Comparison of ENCODE assay signal across 20 cellular contexts in the genomic region with DNA sequence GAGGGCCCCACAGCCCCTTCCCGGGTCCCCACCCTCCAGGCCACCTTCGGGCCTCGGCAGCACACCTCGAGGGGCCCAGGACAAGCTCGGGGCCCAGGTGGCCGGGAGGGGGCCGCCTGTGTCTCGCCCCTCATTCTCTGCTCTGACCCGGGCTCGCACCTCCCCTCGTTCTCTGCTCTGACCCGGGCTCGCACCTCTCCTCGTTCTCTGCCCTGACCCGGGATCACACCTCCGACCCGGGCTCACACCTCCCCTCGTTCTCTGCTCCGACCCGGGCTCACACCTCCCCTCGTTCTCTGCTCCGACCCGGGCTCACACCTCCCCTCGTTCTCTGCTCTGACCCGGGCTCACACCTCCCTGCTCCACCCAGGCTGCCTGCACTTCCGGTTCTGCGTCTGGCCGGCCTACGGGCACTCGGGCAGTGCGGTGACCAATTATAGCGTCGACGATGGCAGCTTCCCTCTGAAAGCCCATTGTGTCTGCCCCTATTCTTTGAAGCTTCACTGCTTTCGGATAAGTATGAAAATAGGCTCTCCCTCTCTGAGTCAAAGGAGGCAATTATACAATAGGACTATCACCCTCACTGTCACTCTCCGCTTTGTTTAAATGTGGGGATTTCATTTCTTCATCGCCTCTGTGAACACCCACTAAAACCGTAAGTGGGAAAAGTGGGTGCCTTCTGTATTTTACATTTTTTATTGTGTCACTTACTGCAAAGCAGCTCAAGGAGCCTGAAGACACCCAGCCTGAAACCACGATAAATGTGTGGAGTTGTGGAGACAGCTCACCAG.
A peak's percentile ranks its signal among the peaks of the same experiment; 100 is the strongest.
DNase-seq lines count a peak whose midpoint lies in the region; ATAC-seq and TF ChIP-seq lines count a peak whose summit lies in the region.
"Had no signal": no experiment of that assay in that cellular context is flagged by ENCODE, and none has a peak within 500 bp of the region (broad histone marks: within the 10 kb centered on the region; RNA-seq: fewer than 3 reads in every experiment).

No MANE protein-coding gene starts in this region.

- peaks cover 24% of the 10 kb centered on the region for H3K27me3 Mint-ChIP-seq in T-helper 17 cell

- no peak overlapping the region for H3K9ac ChIP-seq in iPS-18a (ENCODE audit: low read length)

- WGBS in psoas muscle, 3 donors: 70 to 75% (median 72%) methylated on average over 36 to 39 of the region's 39 CpGs
- 81% methylated on average over 29 to 36 of the region's 39 CpGs for WGBS in esophagus squamous epithelium, 2 donors

- DNase-seq in Right ventricle myocardium inferior (ENCODE audit: missing footprints): peak; percentile 52
- DNase-seq in right atrium auricular region (ENCODE audit: low spot score): no peak
- no peak for DNase-seq in T-helper 17 cell
- peak; percentile 3 to 23 for DNase-seq in psoas muscle
- no peak for DNase-seq in esophagus squamous epithelium (lab: John Stamatoyannopoulos, UW)
- DNase-seq in globus pallidus (ENCODE audit: low spot score): no peak
- DNase-seq: 8988T; C1 segment of cervical spinal cord; CD8-positive, alpha-beta T cell; HFFc6; Kasumi-1; NCI-H1417 treated with DMSO at 0.1 percent for 48 hours; NCI-H187; NCI-H2107; NCI-H524; NCI-H82 had no signal

- peak overlapping the region; percentile 32 for H3K27ac Mint-ChIP-seq in T-helper 17 cell
- H3K27ac Mint-ChIP-seq: CD8-positive, alpha-beta T cell; HFFc6 had no signal

- H3K36me3 Mint-ChIP-seq in T-helper 17 cell (ENCODE audit: low read depth): no peaks in the 10 kb centered on the region
- H3K36me3 Mint-ChIP-seq: CD8-positive, alpha-beta T cell had no signal

- H3K4me1 Mint-ChIP-seq in T-helper 17 cell: no peaks in the 10 kb centered on the region

- TF ChIP-seq CTCF in right atrium auricular region (IDR thresholded peaks at IDR 0.05) (no peak), psoas muscle (IDR thresholded peaks at IDR 0.05) (no peak), esophagus squamous epithelium (IDR thresholded peaks at IDR 0.05) (no peak)

- TF ChIP-seq POLR2A in esophagus squamous epithelium (IDR thresholded peaks at IDR 0.05): no peak

- intact Hi-C loops in Right ventricle myocardium inferior (cut with DNase I) (no loop called here), psoas muscle (cut with DNase I) (no loop called here), esophagus squamous epithelium (cut with DNase I) (no loop called here)

- H3K4me3 ChIP-seq in right atrium auricular region: no peak overlapping the region
- peak overlapping the region; percentile 30 for H3K4me3 ChIP-seq in iPS-18a (ENCODE audit: low read length)
- no peak overlapping the region for H3K4me3 ChIP-seq in psoas muscle
- no peak overlapping the region for H3K4me3 ChIP-seq in esophagus squamous epithelium
- H3K4me3 ChIP-seq: SJSA1 had no signal

- no peak for ATAC-seq in Right ventricle myocardium inferior
- no peak for ATAC-seq in T-helper 17 cell
- ATAC-seq in psoas muscle: no peak
- no peak for ATAC-seq in HG03039 (IDR thresholded peaks at IDR 0.05; ENCODE audit: unreplicated experiment)
- ATAC-seq: CD8-positive, alpha-beta T cell; Panc1 had no signal

- H3K4me3 Mint-ChIP-seq in T-helper 17 cell: no peak overlapping the region
- H3K4me3 Mint-ChIP-seq: CD8-positive, alpha-beta T cell; HFFc6 had no signal

- H3K27ac ChIP-seq in right atrium auricular region (no peak overlapping the region), iPS-18a (ENCODE audit: low read length) (peak overlapping the region; percentile 59), psoas muscle (no peak overlapping the region), esophagus squamous epithelium (no peak overlapping the region)
- H3K27ac ChIP-seq: SJSA1 had no signal

- H3K4me1 ChIP-seq in right atrium auricular region (no peaks in the 10 kb centered on the region), iPS-18a (ENCODE audit: control insufficient read depth, low read depth, low read length) (peaks cover 19% of the 10 kb centered on the region), psoas muscle (no peaks in the 10 kb centered on the region), esophagus squamous epithelium (no peaks in the 10 kb centered on the region)
- H3K4me1 ChIP-seq: SJSA1 had no signal

- H3K27me3 ChIP-seq in right atrium auricular region (no peaks in the 10 kb centered on the region), iPS-18a (ENCODE audit: control insufficient read depth, insufficient read depth, low read length) (no peaks in the 10 kb centered on the region), psoas muscle (ENCODE audit: insufficient read depth in 3 of 3, low read length in 2 of 3) (peaks cover 0 to 3% (median 0%) of the 10 kb centered on the region in 3 donors), esophagus squamous epithelium (peaks cover 0 to 12% (median 0%) of the 10 kb centered on the region in 4 donors)
- H3K27me3 ChIP-seq: SJSA1 had no signal

- no peaks in the 10 kb centered on the region for H3K36me3 ChIP-seq in right atrium auricular region
- H3K36me3 ChIP-seq in iPS-18a (ENCODE audit: control insufficient read depth, low read depth, low read length): no peaks in the 10 kb centered on the region
- H3K36me3 ChIP-seq in psoas muscle (ENCODE audit: insufficient read depth in 1 of 2, low read depth in 1 of 2): no peaks in the 10 kb centered on the region
- H3K36me3 ChIP-seq in esophagus squamous epithelium: no peaks in the 10 kb centered on the region
- H3K36me3 ChIP-seq: SJSA1 had no signal

- H3K9me3 ChIP-seq in right atrium auricular region: no peaks in the 10 kb centered on the region
- H3K9me3 ChIP-seq in T-helper 17 cell (ENCODE audit: control insufficient read depth, low read length, poor library complexity, severe bottlenecking): no peaks in the 10 kb centered on the region
- H3K9me3 ChIP-seq in iPS-18a (ENCODE audit: control insufficient read depth, low read depth, low read length): no peaks in the 10 kb centered on the region
- no peaks in the 10 kb centered on the region for H3K9me3 ChIP-seq in psoas muscle
- no peaks in the 10 kb centered on the region for H3K9me3 ChIP-seq in esophagus squamous epithelium

Comparison
In these comparisons a context has a peak if more than half of its experiments do, and no peak if none do; other contexts are left out.
1. DNase-seq: peak in Right ventricle myocardium inferior (single experiment) and psoas muscle (2 of 2); none in right atrium auricular region (single experiment), T-helper 17 cell (0 of 3), esophagus squamous epithelium (single experiment) and globus pallidus (single experiment).